19 cellular contexts compared by ENCODE assay signal in the genomic region with DNA sequence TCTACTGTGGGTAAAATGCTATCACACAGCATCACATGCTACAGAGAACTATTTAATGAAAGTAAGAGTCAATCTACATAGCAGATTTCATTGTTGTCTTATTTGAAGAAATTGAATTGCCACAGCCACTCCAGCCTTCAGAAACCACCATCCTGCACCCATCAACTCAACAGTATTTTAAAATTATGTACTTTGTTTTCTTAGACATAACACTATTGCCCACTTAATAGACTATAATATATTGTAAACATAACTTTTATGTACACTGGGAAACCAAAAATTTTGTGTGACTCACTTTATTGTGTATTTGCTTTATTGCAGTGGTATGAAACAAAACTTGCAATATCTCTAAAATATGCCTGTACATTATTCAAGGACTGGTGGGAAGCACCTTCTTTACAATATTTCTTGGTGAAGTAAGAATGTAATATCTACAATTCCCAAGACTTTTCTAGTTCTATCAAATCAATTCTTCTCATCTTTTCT.
DNase-seq lines count a peak whose midpoint lies in the region; ATAC-seq, FAIRE-seq and TF ChIP-seq lines count a peak whose summit lies in the region.
"Had no signal": no experiment of that assay in that cellular context is flagged by ENCODE, and none has a peak within 500 bp of the region (broad histone marks: within the 10 kb centered on the region; RNA-seq: fewer than 3 reads in every experiment).

No MANE protein-coding gene starts in this region.

- no peak overlapping the region for H3K4me3 ChIP-seq in PC-9
- H3K4me3 ChIP-seq in GM23248, result no peak overlapping the region
- H3K4me3 ChIP-seq: GM23338 had no signal

- no peak overlapping the region for H3K27ac Mint-ChIP-seq in activated CD4-positive, alpha-beta T cell treated with anti-CD3 and anti-CD28 coated beads for 36 hours
- H3K27ac Mint-ChIP-seq: CD4-positive, alpha-beta memory T cell; GM23338; H9 had no signal

- no peak for ATAC-seq in activated CD4-positive, alpha-beta T cell treated with anti-CD3 and anti-CD28 coated beads for 36 hours
- ATAC-seq: GM23338, HCT116 had no signal

- H3F3A ChIP-seq in PC-9 (ENCODE audit: insufficient read depth, low read depth) (peaks cover 27% of the 10 kb centered on the region), GM23248 (ENCODE audit: insufficient read depth) (peaks cover 19% of the 10 kb centered on the region; the same call in 1 of the 2 replicates)

- H3K36me3 ChIP-seq in PC-9 (ENCODE audit: low read depth) (no peaks in the 10 kb centered on the region), GM23248 (ENCODE audit: low read depth) (no peaks in the 10 kb centered on the region)

- peaks cover 57% of the 10 kb centered on the region for H3K4me1 ChIP-seq in PC-9 (replicated peaks; ENCODE audit: insufficient read depth)
- peaks cover 15% of the 10 kb centered on the region for H3K4me1 ChIP-seq in GM23248 (ENCODE audit: insufficient read depth)

- H4K20me1 ChIP-seq in PC-9 (ENCODE audit: insufficient read depth) (no peaks in the 10 kb centered on the region), GM23248 (ENCODE audit: insufficient read depth) (no peaks in the 10 kb centered on the region)

- H3K27ac ChIP-seq in PC-9 (no peak overlapping the region), GM23248 (no peak overlapping the region)

- no peaks in the 10 kb centered on the region for H3K9me3 Mint-ChIP-seq in activated CD4-positive, alpha-beta T cell treated with anti-CD3 and anti-CD28 coated beads for 36 hours (ENCODE audit: low read depth)
- H3K9me3 Mint-ChIP-seq: CD4-positive, alpha-beta memory T cell; GM23338 had no signal

- H3K27me3 ChIP-seq in PC-9 (ENCODE audit: insufficient read depth, low read depth) (no peaks in the 10 kb centered on the region), GM23248 (replicated peaks; ENCODE audit: insufficient read depth) (no peaks in the 10 kb centered on the region)

- BruUV-seq in PC-9 (replicated peaks; lab: Mats Ljungman, UMichigan), result no TSS peak

- no peaks in the 10 kb centered on the region for H3K27me3 Mint-ChIP-seq in activated CD4-positive, alpha-beta T cell treated with anti-CD3 and anti-CD28 coated beads for 36 hours
- H3K27me3 Mint-ChIP-seq: CD4-positive, alpha-beta memory T cell had no signal

- peaks cover 3% of the 10 kb centered on the region for H3K4me1 Mint-ChIP-seq in activated CD4-positive, alpha-beta T cell treated with anti-CD3 and anti-CD28 coated beads for 36 hours
- H3K4me1 Mint-ChIP-seq: CD4-positive, alpha-beta memory T cell; GM23338 had no signal

- H3K4me2 ChIP-seq in PC-9, result peak overlapping the region; percentile 13; the same call in 1 of the 2 replicates
- H3K4me2 ChIP-seq in GM23248 (ENCODE audit: unreplicated experiment), result no peak overlapping the region
- H3K4me2 ChIP-seq: GM23338 had no signal

- in situ Hi-C loops in GM23248 (cut with MboI), result no loop called here

- intact Hi-C loops in PC-9 (cut with micrococcal nuclease; ENCODE audit: unreplicated experiment), result loop anchor here (5.0 kb wide), 1 partner anchor 272 kb away; no protein-coding TSS in a partner anchor
- intact Hi-C loops in activated CD4-positive, alpha-beta T cell treated with anti-CD3 and anti-CD28 coated beads for 36 hours (cut with DNase I, micrococcal nuclease), result no loop called here

- no peak overlapping the region for H3K4me3 Mint-ChIP-seq in activated CD4-positive, alpha-beta T cell treated with anti-CD3 and anti-CD28 coated beads for 36 hours
- H3K4me3 Mint-ChIP-seq: CD4-positive, alpha-beta memory T cell; GM23338; H9 had no signal

- H3K79me2 ChIP-seq in PC-9 (ENCODE audit: low read depth) (no peaks in the 10 kb centered on the region), GM23248 (ENCODE audit: insufficient read depth) (no peaks in the 10 kb centered on the region)

- peak; percentile 80 for FAIRE-seq in D721Med (lab: Jason Lieb, UNC)
- peak; percentile 49 for FAIRE-seq in GM18507 (lab: Jason Lieb, UNC)
- FAIRE-seq: GM12891 had no signal

- H2AFZ ChIP-seq in PC-9 (no peak overlapping the region), GM23248 (no peak overlapping the region)
- H2AFZ ChIP-seq: GM23338 had no signal

- CTCF ChIA-PET in PC-9 (lab: Charles Lee), result no interaction called here
- CTCF ChIA-PET in activated CD4-positive, alpha-beta T cell treated with anti-CD3 and anti-CD28 coated beads for 36 hours (lab: Charles Lee), result interaction anchor here (1.2 kb wide), 1 partner anchor 407 kb away, joined by 3 read pairs; no protein-coding TSS in a partner anchor

- no peak for DNase-seq in D721Med (ENCODE audit: insufficient read length, low spot score)
- no peak for DNase-seq in GM18507 (ENCODE audit: extremely low spot score, insufficient read length, low read depth)
- peak in 1 of 2 experiments; percentile 61 for DNase-seq in PC-9
- no peak for DNase-seq in GM23248
- DNase-seq in NCI-H524 (lab: John Stamatoyannopoulos, UW), result no peak
- no peak for DNase-seq in effector CD8-positive, alpha-beta T cell (lab: John Stamatoyannopoulos, UW)
- no peak for DNase-seq in activated CD4-positive, alpha-beta T cell treated with anti-CD3 and anti-CD28 coated beads for 36 hours
- DNase-seq: 8988T; C1 segment of cervical spinal cord; Calu3; CD4-positive, alpha-beta memory T cell; COR-L47; DMS153; DND-41; GF-D8; H9 had no signal

- H3K9me3 ChIP-seq in PC-9 (ENCODE audit: insufficient read depth, low read depth), result peaks cover 5% of the 10 kb centered on the region; the same call in 1 of the 2 replicates
- no peaks in the 10 kb centered on the region for H3K9me3 ChIP-seq in GM23248 (ENCODE audit: low read depth)

- TF ChIP-seq CTCF in D721Med (IDR thresholded peaks at IDR 0.05; ENCODE audit: insufficient read depth, missing control alignments) (no peak), PC-9 (conservative IDR thresholded peaks at IDR 0.05) (no peak)

- H3K9me2 ChIP-seq in PC-9 (ENCODE audit: insufficient read depth), result no peaks in the 10 kb centered on the region
- H3K9me2 ChIP-seq in GM23248 (ENCODE audit: insufficient read depth), result no peaks in the 10 kb centered on the region

- H3K9ac ChIP-seq in GM23248, result no peak overlapping the region

- H3K36me3 Mint-ChIP-seq in activated CD4-positive, alpha-beta T cell treated with anti-CD3 and anti-CD28 coated beads for 36 hours (ENCODE audit: low read depth), result no peaks in the 10 kb centered on the region
- H3K36me3 Mint-ChIP-seq: CD4-positive, alpha-beta memory T cell had no signal

- POLR2A ChIA-PET in PC-9 (lab: Charles Lee; ENCODE audit: unreplicated experiment), result interaction anchor here (0.6 kb wide), 1 partner anchor 110 kb away, joined by 3 read pairs; no protein-coding TSS in a partner anchor
- POLR2A ChIA-PET in activated CD4-positive, alpha-beta T cell treated with anti-CD3 and anti-CD28 coated beads for 36 hours (lab: Charles Lee), result no interaction called here
